10 cellular contexts compared by ENCODE assay signal in genomic region chr3:10173095-10173925, GRCh38. TPM values are rescaled to one million over a fixed set of nuclear protein-coding genes. Genes with fewer than 3 reads are reported as not detected.
DNase-seq lines count a peak whose midpoint lies in the region; ATAC-seq, FAIRE-seq and TF ChIP-seq lines count a peak whose summit lies in the region.
"Had no signal": no experiment of that assay in that cellular context is flagged by ENCODE, and none has a peak within 500 bp of the region (broad histone marks: within the 10 kb centered on the region; RNA-seq: fewer than 3 reads in every experiment).

No MANE protein-coding gene starts in this region.

- H3K9me3 ChIP-seq in A549 (no peaks in the 10 kb centered on the region), neutrophil (no peaks in the 10 kb centered on the region)

- H3K4me1 Mint-ChIP-seq in IgD-negative memory B cell: peaks cover 25 to 37% (median 36%) of the 10 kb centered on the region in 3 donors

- peaks cover 0 to 6% (median 3%) of the 10 kb centered on the region in 3 donors for H3K9me3 Mint-ChIP-seq in IgD-negative memory B cell

- peak overlapping the region; percentile 57 for H3K4me2 ChIP-seq in A549

- ATAC-seq in A549 (peak; percentile 46 to 51; a peak in 3 of 6 replicates), HG02885 (IDR thresholded peaks at IDR 0.05; ENCODE audit: poor library complexity, unreplicated experiment) (no peak), GM21717 (IDR thresholded peaks at IDR 0.05; ENCODE audit: unreplicated experiment) (no peak)
- ATAC-seq: CD8-positive, alpha-beta T cell had no signal

- H3K27ac ChIP-seq in A549 (peak overlapping the region; percentile 72 to 81), neutrophil (peak overlapping the region; percentile 75)

- H3K27me3 ChIP-seq in neutrophil: no peaks in the 10 kb centered on the region

- POLR2A ChIA-PET in A549 (lab: Yijun Ruan, JAX): interaction anchor here (0.8 to 2.0 kb wide), 3 partner anchors 8 to 32 kb away, joined by 3 to 9 read pairs (median 3); no protein-coding TSS in a partner anchor

- H3K4me3 Mint-ChIP-seq in IgD-negative memory B cell: peak overlapping the region in 3 of 4 donors; percentile 36 to 49 (median 47)
- H3K4me3 Mint-ChIP-seq: CD8-positive, alpha-beta T cell had no signal

- H3K27me3 Mint-ChIP-seq in IgD-negative memory B cell: no peaks in the 10 kb centered on the region

- H3K27ac Mint-ChIP-seq in IgD-negative memory B cell: peak overlapping the region; percentile 66 to 90 (median 78)
- H3K27ac Mint-ChIP-seq: CD8-positive, alpha-beta T cell had no signal

- no peak for TF ChIP-seq CTCF in A549 (IDR thresholded peaks at IDR 0.05)
- no peak for TF ChIP-seq CTCF in choroid plexus epithelial cell (conservative IDR thresholded peaks at IDR 0.05; ENCODE audit: low read depth, low read length)
- TF ChIP-seq CTCF in neutrophil (IDR thresholded peaks at IDR 0.05): no peak

- H3K4me3 ChIP-seq in A549 (no peak overlapping the region), choroid plexus epithelial cell (ENCODE audit: low read depth, low read length) (no peak overlapping the region), neutrophil (ENCODE audit: low read depth in 1 of 2, low read length in 1 of 2) (no peak overlapping the region)

- no peak for TF ChIP-seq RAD21 in A549 (conservative IDR thresholded peaks at IDR 0.05 in 1 of 2, IDR thresholded peaks at IDR 0.05 in 1 of 2)

- TF ChIP-seq EP300 in A549 (IDR thresholded peaks at IDR 0.05): no peak

- FAIRE-seq in A549 (lab: Jason Lieb, UNC): no peak

- CTCF ChIA-PET in A549 (lab: Yijun Ruan, JAX): interaction anchor here (0.9 to 3.1 kb wide), 9 partner anchors 11 to 108 kb away, joined by 3 to 19 read pairs (median 5); no protein-coding TSS in a partner anchor

- 61% methylated on average over 10 of the region's 10 CpGs for WGBS in A549 (ENCODE audit: missing lambda C conversion rate)

- H3K36me3 ChIP-seq in neutrophil: peaks cover 6% of the 10 kb centered on the region

- H3K4me1 ChIP-seq in A549: peaks cover 50% of the 10 kb centered on the region
- H3K4me1 ChIP-seq in neutrophil (ENCODE audit: control insufficient read depth in 1 of 2, insufficient read depth in 1 of 2, low read depth in 1 of 2, low read length in 1 of 2): peaks cover 12 to 13% of the 10 kb centered on the region in 2 experiments

- DNase-seq in A549 (ENCODE audit: low read depth in 1 of 2, low spot score in 1 of 2) (peak; percentile 26 to 31), choroid plexus epithelial cell (ENCODE audit: low read depth) (peak; percentile 59), activated gamma-delta T cell treated with Interleukin-2 at 50 U/mL for 16 hours (no peak)
- no peak for DNase-seq in activated naive CD4-positive, alpha-beta T cell treated with Interleukin-2 at 50 U/mL for 16 hours
- DNase-seq: CD8-positive, alpha-beta T cell; effector CD4-positive, alpha-beta T cell had no signal

- no peak for TF ChIP-seq POLR2A in A549 (IDR thresholded peaks at IDR 0.05; ENCODE audit: low read length)

- peaks cover 16% of the 10 kb centered on the region for H3K36me3 Mint-ChIP-seq in IgD-negative memory B cell

TF ChIP-seq in A549, 52 proteins besides CTCF, POLR2A, EP300 and RAD21:
- TF ChIP-seq HES2 (IDR thresholded peaks at IDR 0.05): no peak
- TF ChIP-seq FOSL2 (IDR thresholded peaks at IDR 0.05): peak; percentile 5; the same call in 1 of the 2 replicates
- TF ChIP-seq FOSL2 (CRISPR knock-in tag; IDR thresholded peaks at IDR 0.05): peak; percentile 73
- no peak for TF ChIP-seq GATA3 (IDR thresholded peaks at IDR 0.05; ENCODE audit: borderline replicate concordance)

RNA-seq across cellular contexts. Expression of gene IRAK2, which starts 8.6 kb away (rescaled TPM):
- polyA plus RNA-seq in A549 (2011; rRNA removed): 12.5 and 15.3 TPM in 2 replicates
- 6.9 and 9.6 TPM in 2 replicates for polyA plus RNA-seq in A549 (2012; cell fraction: cytosol; rRNA removed)
- polyA plus RNA-seq in A549 (2012; cell fraction: nucleus; rRNA removed): 8.7 and 12.0 TPM in 2 replicates
- 7.8 to 9.1 TPM (median 7.9 TPM) in 3 replicates for polyA plus RNA-seq in A549 (2017; fragmentation: RNase III; extraction: RNeasy Plus Mini Kit Qiagen cat#74134 plus additional on column Dnase treatment)
- polyA minus RNA-seq in A549 (2011; rRNA and poly(A)+ RNA removed): 11.3 and 13.5 TPM in 2 replicates
- polyA plus RNA-seq in IgD-negative memory B cell: 8.4 TPM

RNA-seq across cellular contexts. Expression of gene VHL, which starts 31.7 kb away (rescaled TPM):
- 19.7 and 23.8 TPM in 2 replicates for polyA plus RNA-seq in A549 (2011; rRNA removed)
- polyA plus RNA-seq in A549 (2012; cell fraction: cytosol; rRNA removed): 7.1 and 9.1 TPM in 2 replicates
- 7.2 and 14.4 TPM in 2 replicates for polyA plus RNA-seq in A549 (2012; cell fraction: nucleus; rRNA removed)
- polyA plus RNA-seq in A549 (2017; fragmentation: RNase III; extraction: RNeasy Plus Mini Kit Qiagen cat#74134 plus additional on column Dnase treatment): 40.7 to 41.4 TPM (median 41.2 TPM) in 3 replicates
- polyA minus RNA-seq in A549 (2011; rRNA and poly(A)+ RNA removed): 20.6 and 24.7 TPM in 2 replicates
- polyA plus RNA-seq in IgD-negative memory B cell: 47.3 TPM

RNA-seq across cellular contexts. Expression of gene BRK1, which starts 57.8 kb away (rescaled TPM):
- 173 and 189 TPM in 2 replicates for polyA plus RNA-seq in A549 (2011; rRNA removed)
- 118 and 148 TPM in 2 replicates for polyA plus RNA-seq in A549 (2012; cell fraction: cytosol; rRNA removed)
- 27.4 and 30.9 TPM in 2 replicates for polyA plus RNA-seq in A549 (2012; cell fraction: nucleus; rRNA removed)
- polyA plus RNA-seq in A549 (2017; fragmentation: RNase III; extraction: RNeasy Plus Mini Kit Qiagen cat#74134 plus additional on column Dnase treatment): 184 to 200 TPM (median 191 TPM) in 3 replicates
- 55.2 and 61.2 TPM in 2 replicates for polyA minus RNA-seq in A549 (2011; rRNA and poly(A)+ RNA removed)
- polyA plus RNA-seq in IgD-negative memory B cell: 221 TPM

Comparison
In these comparisons a context has a peak if more than half of its experiments do, and no peak if none do; other contexts are left out.
1. ATAC-seq: peak in A549 (2 of 2); none in HG02885 (single experiment) and GM21717 (single experiment).
2. DNase-seq: peak in A549 (2 of 2) and choroid plexus epithelial cell (single experiment); none in activated naive CD4-positive, alpha-beta T cell treated with Interleukin-2 at 50 U/mL for 16 hours (single experiment) and activated gamma-delta T cell treated with Interleukin-2 at 50 U/mL for 16 hours (single experiment).